11 cellular contexts compared by ENCODE assay signal in the genomic region with DNA sequence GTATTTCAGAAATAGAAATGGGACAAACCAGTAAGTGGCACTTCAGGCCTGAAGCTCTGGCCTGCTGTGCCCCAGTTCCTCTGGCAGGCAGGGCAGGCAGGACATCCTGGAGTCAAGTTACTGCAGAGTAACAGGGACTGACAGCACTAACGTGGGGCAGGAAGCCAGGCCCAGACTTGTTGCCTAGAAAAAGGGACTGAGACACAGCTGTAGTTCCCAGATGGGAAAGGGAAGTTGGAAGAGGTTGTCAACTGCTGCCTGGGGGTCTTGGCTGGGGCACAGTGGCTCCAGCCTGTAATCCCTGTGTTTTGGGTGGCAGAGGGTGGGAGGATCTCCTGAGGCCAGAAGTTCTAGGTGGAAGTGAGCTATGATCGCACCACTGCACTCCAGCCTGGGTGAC.
DNase-seq lines count a peak whose midpoint lies in the region; ATAC-seq and TF ChIP-seq lines count a peak whose summit lies in the region.
"Had no signal": no experiment of that assay in that cellular context is flagged by ENCODE, and none has a peak within 500 bp of the region (broad histone marks: within the 10 kb centered on the region; RNA-seq: fewer than 3 reads in every experiment).

No MANE protein-coding gene starts in this region.

- H3K9ac ChIP-seq in adipocyte (ENCODE audit: low read length): peak overlapping the region; percentile 65

- ATAC-seq in HG03039 (IDR thresholded peaks at IDR 0.05; ENCODE audit: unreplicated experiment): no peak

- no peaks in the 10 kb centered on the region for H3K79me2 ChIP-seq in hepatocyte

- H3K4me3 Mint-ChIP-seq in type B pancreatic cell: peak overlapping the region; percentile 29
- H3K4me3 Mint-ChIP-seq: activated B cell treated with CpG ODN at 0.5 μM for 24 hours, B cell, immature natural killer cell had no signal

- no peaks in the 10 kb centered on the region for H3K9me3 Mint-ChIP-seq in type B pancreatic cell
- H3K9me3 Mint-ChIP-seq: activated B cell treated with CpG ODN at 0.5 μM for 24 hours, immature natural killer cell had no signal

- H3K4me2 ChIP-seq in hepatocyte: no peak overlapping the region

- H3K4me3 ChIP-seq in adipocyte (ENCODE audit: low read length) (no peak overlapping the region), hepatocyte (no peak overlapping the region)

- H3K4me1 Mint-ChIP-seq in type B pancreatic cell (ENCODE audit: unreplicated experiment): peaks cover 28% of the 10 kb centered on the region
- H3K4me1 Mint-ChIP-seq: activated B cell treated with CpG ODN at 0.5 μM for 24 hours, B cell, immature natural killer cell had no signal

- H3K9me3 ChIP-seq in adipocyte (ENCODE audit: control insufficient read depth, low read length) (no peaks in the 10 kb centered on the region), hepatocyte (ENCODE audit: low read depth) (no peaks in the 10 kb centered on the region)

- H3K27me3 ChIP-seq in adipocyte (replicated peaks; ENCODE audit: control insufficient read depth, insufficient read depth, low read length) (no peaks in the 10 kb centered on the region), hepatocyte (no peaks in the 10 kb centered on the region)

- TF ChIP-seq CTCF in hepatocyte (IDR thresholded peaks at IDR 0.05; ENCODE audit: poor library complexity) (no peak), type B pancreatic cell (conservative IDR thresholded peaks at IDR 0.05) (no peak)

- no peaks in the 10 kb centered on the region for H3K27me3 Mint-ChIP-seq in type B pancreatic cell

- H3K4me1 ChIP-seq in adipocyte (ENCODE audit: control insufficient read depth, insufficient read depth, low read length): peaks cover 18% of the 10 kb centered on the region
- no peaks in the 10 kb centered on the region for H3K4me1 ChIP-seq in hepatocyte (ENCODE audit: insufficient read depth)

- WGBS in hepatocyte (ENCODE audit: low lambda C conversion rate, missing lambda C conversion rate): 50% methylated on average over 2 of the region's 2 CpGs

- H2AFZ ChIP-seq in hepatocyte: no peak overlapping the region

- peak overlapping the region; percentile 3 for H3K27ac ChIP-seq in hepatocyte

- H3K36me3 ChIP-seq in adipocyte (ENCODE audit: control insufficient read depth, insufficient read depth, low read length, severe bottlenecking) (no peaks in the 10 kb centered on the region), hepatocyte (replicated peaks; ENCODE audit: insufficient read depth, low read depth) (no peaks in the 10 kb centered on the region)

- peak overlapping the region; percentile 84 for H3K27ac Mint-ChIP-seq in type B pancreatic cell
- H3K27ac Mint-ChIP-seq: activated B cell treated with CpG ODN at 0.5 μM for 24 hours, B cell, immature natural killer cell had no signal

- H3K36me3 Mint-ChIP-seq in type B pancreatic cell: peaks cover 7% of the 10 kb centered on the region
- H3K36me3 Mint-ChIP-seq: immature natural killer cell had no signal

- H3K9me2 ChIP-seq in hepatocyte (replicated peaks; ENCODE audit: insufficient read depth): no peaks in the 10 kb centered on the region

- DNase-seq in NCI-H2029 (lab: John Stamatoyannopoulos, UW) (peak; percentile 53), NCI-H2029 treated with DMSO at 0.1 percent for 48 hours (lab: John Stamatoyannopoulos, UW) (no peak), adipocyte (ENCODE audit: low read depth) (peak; percentile 77), hepatocyte (ENCODE audit: low spot score) (no peak), type B pancreatic cell (ENCODE audit: extremely low spot score, unreplicated experiment) (no peak), NOMO-1 treated with DMSO at 0.1 percent for 48 hours (lab: John Stamatoyannopoulos, UW; ENCODE audit: unreplicated experiment) (no peak), NCI-H2227 (lab: John Stamatoyannopoulos, UW; ENCODE audit: unreplicated experiment) (no peak)
- DNase-seq: activated B cell treated with CpG ODN at 0.5 μM for 24 hours, immature natural killer cell had no signal

- H4K20me1 ChIP-seq in hepatocyte (ENCODE audit: insufficient read depth, poor library complexity, severe bottlenecking): no peaks in the 10 kb centered on the region

Comparison
In these comparisons a context has a peak if more than half of its experiments do, and no peak if none do; other contexts are left out.
1. DNase-seq: peak in NCI-H2029 (single experiment) and adipocyte (single experiment); none in NCI-H2029 treated with DMSO at 0.1 percent for 48 hours (single experiment), hepatocyte (single experiment), type B pancreatic cell (single experiment), NOMO-1 treated with DMSO at 0.1 percent for 48 hours (single experiment) and NCI-H2227 (single experiment).